30 cellular contexts compared by ENCODE assay signal in the genomic region with DNA sequence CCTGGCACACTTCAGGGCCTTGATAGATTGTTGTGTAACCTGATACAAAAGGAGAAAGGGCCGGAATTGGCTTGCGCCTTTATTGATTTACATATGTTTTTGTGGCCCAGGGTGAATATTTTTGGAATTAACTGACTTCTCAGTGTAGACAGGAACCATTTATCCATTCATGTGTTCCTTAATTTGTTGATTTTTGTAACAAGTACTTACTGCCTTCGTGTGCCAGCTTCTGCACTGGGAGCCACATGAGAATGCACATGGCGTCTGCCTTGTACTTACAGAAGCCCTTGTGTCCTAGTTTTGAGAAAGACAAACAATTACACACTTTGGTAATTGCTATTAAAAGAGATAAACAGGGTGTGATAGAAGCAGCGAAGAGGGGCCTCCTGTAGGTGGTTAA. TPM values are rescaled to one million over a fixed set of nuclear protein-coding genes. Genes with fewer than 3 reads are reported as not detected.
DNase-seq lines count a peak whose midpoint lies in the region; ATAC-seq, FAIRE-seq and TF ChIP-seq lines count a peak whose summit lies in the region.
"Had no signal": no experiment of that assay in that cellular context is flagged by ENCODE, and none has a peak within 500 bp of the region (broad histone marks: within the 10 kb centered on the region; RNA-seq: fewer than 3 reads in every experiment).

No MANE protein-coding gene starts in this region.

- peaks cover 1% of the 10 kb centered on the region for H3K4me1 Mint-ChIP-seq in astrocyte (ENCODE audit: low read depth, unreplicated experiment)
- H3K4me1 Mint-ChIP-seq in CD14-positive monocyte = peaks cover 53% of the 10 kb centered on the region

- H3K27me3 Mint-ChIP-seq in astrocyte (ENCODE audit: low read depth, unreplicated experiment) (no peaks in the 10 kb centered on the region), CD14-positive monocyte (ENCODE audit: low read depth in 3 of 3) (peaks cover 0 to 2% (median 0%) of the 10 kb centered on the region in 3 donors)
- H3K27me3 Mint-ChIP-seq: activated CD4-positive, alpha-beta memory T cell treated with anti-CD3 and anti-CD28 coated beads, Interleukin-2, amount 10 ng/mL, durations not matched to agents 7 days and 5 days; activated naive CD4-positive, alpha-beta T cell treated with anti-CD3 and anti-CD28 coated beads, Interleukin-2, amount 10 ng/mL, durations not matched to agents 7 days and 5 days; CD4-positive, alpha-beta memory T cell; naive thymus-derived CD4-positive, alpha-beta T cell; stimulated activated naive CD8-positive, alpha-beta T cell treated with anti-CD3 and anti-CD28 coated beads, Interleukin-15, Interleukin-2, amounts not matched to agents 100 ng/mL and 50 ng/mL, for 24 hours had no signal

- WGBS in esophagus squamous epithelium, 2 donors = 85 to 91% methylated on average over 5 of the region's 5 CpGs

- no peak overlapping the region for H2AFZ ChIP-seq in astrocyte (ENCODE audit: low read depth, low read length)

- H3K4me3 Mint-ChIP-seq in astrocyte (ENCODE audit: unreplicated experiment) (no peak overlapping the region), CD14-positive monocyte (no peak overlapping the region)
- H3K4me3 Mint-ChIP-seq: activated CD4-positive, alpha-beta memory T cell treated with anti-CD3 and anti-CD28 coated beads, Interleukin-2, amount 10 ng/mL, durations not matched to agents 7 days and 5 days; activated naive CD4-positive, alpha-beta T cell treated with anti-CD3 and anti-CD28 coated beads, Interleukin-2, amount 10 ng/mL, durations not matched to agents 7 days and 5 days; CD4-positive, alpha-beta memory T cell; mesothelial cell of epicardium; naive thymus-derived CD4-positive, alpha-beta T cell; stimulated activated naive CD8-positive, alpha-beta T cell treated with anti-CD3 and anti-CD28 coated beads, Interleukin-15, Interleukin-2, amounts not matched to agents 100 ng/mL and 50 ng/mL, for 24 hours; T-helper 1 cell treated with Interleukin-12 subunit alpha and Interleukin-12 subunit beta and Interleukin-4 antibody, amounts not matched to agents 30 μg/mL and 1 μg/mL, for 36 hours had no signal

- H3K4me1 ChIP-seq in astrocyte (ENCODE audit: insufficient read depth, low read length) (no peaks in the 10 kb centered on the region), esophagus squamous epithelium (peaks cover 0 to 10% (median 1%) of the 10 kb centered on the region in 3 donors)
- H3K4me1 ChIP-seq: breast epithelium, uterus had no signal

- H3K27me3 ChIP-seq in astrocyte (ENCODE audit: insufficient read depth, low read length) (no peaks in the 10 kb centered on the region), esophagus squamous epithelium (no peaks in the 10 kb centered on the region)
- H3K27me3 ChIP-seq: breast epithelium, uterus had no signal

- TF ChIP-seq CTCF in astrocyte (IDR thresholded peaks at IDR 0.05; ENCODE audit: insufficient read depth, low read depth, low read length) = no peak
- no peak for TF ChIP-seq CTCF in esophagus squamous epithelium (IDR thresholded peaks at IDR 0.05)
- no peak for TF ChIP-seq CTCF in CD14-positive monocyte (IDR thresholded peaks at IDR 0.05)

- no peak for FAIRE-seq in astrocyte (lab: Jason Lieb, UNC)
- FAIRE-seq: A204.1, colon, G401.6, HepG2 had no signal

- H3K27ac ChIP-seq in astrocyte (ENCODE audit: low read depth, low read length) (no peak overlapping the region), esophagus squamous epithelium (no peak overlapping the region)
- H3K27ac ChIP-seq: breast epithelium, epithelial cell of prostate, SK-N-MC, thoracic aorta, uterus had no signal

- H3K36me3 Mint-ChIP-seq in astrocyte (ENCODE audit: low read depth, unreplicated experiment) = peaks cover 14% of the 10 kb centered on the region
- peaks cover 30 to 54% of the 10 kb centered on the region in 2 donors for H3K36me3 Mint-ChIP-seq in CD14-positive monocyte

- DNase-seq in NCI-H2196 (lab: John Stamatoyannopoulos, UW; ENCODE audit: unreplicated experiment) = peak; percentile 43
- no peak for DNase-seq in NCI-H2196 treated with DMSO at 0.1 percent for 48 hours (lab: John Stamatoyannopoulos, UW; ENCODE audit: unreplicated experiment)
- DNase-seq in NCI-H2081 (lab: John Stamatoyannopoulos, UW) = peak; percentile 64 to 90
- peak; percentile 10 for DNase-seq in astrocyte (ENCODE audit: low read depth)
- no peak for DNase-seq in esophagus squamous epithelium (lab: John Stamatoyannopoulos, UW)
- DNase-seq in cerebellum (ENCODE audit: low spot score) = no peak
- DNase-seq in CD14-positive monocyte (ENCODE audit: low spot score) = no peak
- DNase-seq: activated CD4-positive, alpha-beta memory T cell treated with anti-CD3 and anti-CD28 coated beads, Interleukin-2, amount 10 ng/mL, durations not matched to agents 7 days and 5 days; activated CD4-positive, CD25-positive, alpha-beta regulatory T cell treated with anti-CD3 and anti-CD28 coated beads, Interleukin-2, amount 50 U/mL, for 72 hours; activated CD8-positive, alpha-beta memory T cell treated with anti-CD3 and anti-CD28 coated beads, Interleukin-2, amount 50 U/mL, for 48 hours; activated naive CD4-positive, alpha-beta T cell treated with anti-CD3 and anti-CD28 coated beads, Interleukin-2, amount 10 ng/mL, durations not matched to agents 7 days and 5 days; AML-193; CD4-positive, alpha-beta memory T cell; effector CD4-positive, alpha-beta T cell; Kasumi-1; naive thymus-derived CD4-positive, alpha-beta T cell; NCI-H2227 treated with DMSO at 0.1 percent for 48 hours; uterus had no signal

- H3K9ac ChIP-seq in astrocyte (ENCODE audit: low read length) = no peak overlapping the region

- no peak overlapping the region for H3K4me2 ChIP-seq in astrocyte (ENCODE audit: low read length)

- peaks cover 90% of the 10 kb centered on the region for H4K20me1 ChIP-seq in astrocyte (ENCODE audit: insufficient read depth, low read length)

- H3K36me3 ChIP-seq in astrocyte (ENCODE audit: insufficient read depth, low read length) (no peaks in the 10 kb centered on the region), esophagus squamous epithelium (peaks cover 0 to 64% (median 0%) of the 10 kb centered on the region in 3 donors)
- H3K36me3 ChIP-seq: breast epithelium, uterus had no signal

- no peak for ATAC-seq in HG03135 (IDR thresholded peaks at IDR 0.05; ENCODE audit: unreplicated experiment)
- ATAC-seq: HepG2; naive thymus-derived CD4-positive, alpha-beta T cell had no signal

- intact Hi-C loops in esophagus squamous epithelium (cut with DNase I) (no loop called here), CD14-positive monocyte (cut with micrococcal nuclease) (no loop called here)

- H3K9me3 ChIP-seq in astrocyte (ENCODE audit: insufficient read depth, low read depth, low read length) (no peaks in the 10 kb centered on the region), esophagus squamous epithelium (no peaks in the 10 kb centered on the region)
- H3K9me3 ChIP-seq: breast epithelium, thoracic aorta, uterus had no signal

- no peaks in the 10 kb centered on the region for H3K9me3 Mint-ChIP-seq in astrocyte (ENCODE audit: unreplicated experiment)
- no peaks in the 10 kb centered on the region for H3K9me3 Mint-ChIP-seq in CD14-positive monocyte
- H3K9me3 Mint-ChIP-seq: activated CD4-positive, alpha-beta memory T cell treated with anti-CD3 and anti-CD28 coated beads, Interleukin-2, amount 10 ng/mL, durations not matched to agents 7 days and 5 days; activated naive CD4-positive, alpha-beta T cell treated with anti-CD3 and anti-CD28 coated beads, Interleukin-2, amount 10 ng/mL, durations not matched to agents 7 days and 5 days; CD4-positive, alpha-beta memory T cell; mesothelial cell of epicardium; naive thymus-derived CD4-positive, alpha-beta T cell; stimulated activated naive CD8-positive, alpha-beta T cell treated with anti-CD3 and anti-CD28 coated beads, Interleukin-15, Interleukin-2, amounts not matched to agents 100 ng/mL and 50 ng/mL, for 24 hours; T-helper 1 cell treated with Interleukin-12 subunit alpha and Interleukin-12 subunit beta and Interleukin-4 antibody, amounts not matched to agents 30 μg/mL and 1 μg/mL, for 36 hours had no signal

- H3K4me3 ChIP-seq in astrocyte (ENCODE audit: insufficient read depth, low read depth, low read length) (no peak overlapping the region), esophagus squamous epithelium (no peak overlapping the region)
- H3K4me3 ChIP-seq: breast epithelium, SK-N-MC, thoracic aorta, uterus had no signal

- H3K27ac Mint-ChIP-seq in astrocyte (ENCODE audit: unreplicated experiment) = no peak overlapping the region
- peak overlapping the region in 1 of 7 donors; percentile 30 for H3K27ac Mint-ChIP-seq in CD14-positive monocyte
- H3K27ac Mint-ChIP-seq: activated CD4-positive, alpha-beta memory T cell treated with anti-CD3 and anti-CD28 coated beads, Interleukin-2, amount 10 ng/mL, durations not matched to agents 7 days and 5 days; CD4-positive, alpha-beta memory T cell; mesothelial cell of epicardium; stimulated activated naive CD8-positive, alpha-beta T cell treated with anti-CD3 and anti-CD28 coated beads, Interleukin-15, Interleukin-2, amounts not matched to agents 100 ng/mL and 50 ng/mL, for 24 hours; T-helper 1 cell treated with Interleukin-12 subunit alpha and Interleukin-12 subunit beta and Interleukin-4 antibody, amounts not matched to agents 30 μg/mL and 1 μg/mL, for 36 hours had no signal

- TF ChIP-seq POLR2A in esophagus squamous epithelium (IDR thresholded peaks at IDR 0.05) = no peak

- H3K79me2 ChIP-seq in astrocyte (ENCODE audit: insufficient read depth, low read length) = peaks cover 96% of the 10 kb centered on the region

RNA-seq across cellular contexts. Expression of a gene that starts 26.4 kb away (rescaled TPM):
- total RNA-seq in astrocyte (56.4 and 64.5 TPM in 2 replicates), esophagus squamous epithelium (10 to 100 TPM; 42.8 to 87.0 (median 65.0) TPM), cerebellum (70.7 TPM)
- polyA plus RNA-seq in CD14-positive monocyte = 10 to 100 TPM; 10.1 to 15.0 TPM

RNA-seq across cellular contexts. Expression of a gene that starts 39.7 kb away (rescaled TPM):
- total RNA-seq in astrocyte (13.9 and 14.2 TPM in 2 replicates), esophagus squamous epithelium (100 to 1,000 TPM in 2 of 4 donors, 10 to 100 TPM in 2; 53.3 to 121 (median 89.6) TPM), cerebellum (25.8 TPM)
- 10 to 100 TPM; 83.2 to 87.6 TPM for polyA plus RNA-seq in CD14-positive monocyte

RNA-seq across cellular contexts. Expression of a gene that starts 54.9 kb away (rescaled TPM):
- 31.1 and 34.0 TPM in 2 replicates for total RNA-seq in astrocyte
- total RNA-seq in esophagus squamous epithelium = 10 to 100 TPM; 17.5 to 28.8 (median 25.2) TPM
- total RNA-seq in cerebellum = 12.7 TPM
- polyA plus RNA-seq in CD14-positive monocyte = 1 to 10 TPM; 1.9 to 4.5 TPM

Comparison
In these comparisons a context has a peak if more than half of its experiments do, and no peak if none do; other contexts are left out.
1. DNase-seq: peak in NCI-H2196 (single experiment), NCI-H2081 (2 of 2) and astrocyte (single experiment); none in NCI-H2196 treated with DMSO at 0.1 percent for 48 hours (single experiment), esophagus squamous epithelium (single experiment), cerebellum (single experiment) and CD14-positive monocyte (single experiment).